Comparison of ENCODE assay signal across 11 cellular contexts in genomic region chr10:24887855-24888231, GRCh38.
DNase-seq lines count a peak whose midpoint lies in the region; ATAC-seq and TF ChIP-seq lines count a peak whose summit lies in the region.
"Had no signal": no experiment of that assay in that cellular context is flagged by ENCODE, and none has a peak within 500 bp of the region (broad histone marks: within the 10 kb centered on the region; RNA-seq: fewer than 3 reads in every experiment).

No MANE protein-coding gene starts in this region.

- TF ChIP-seq CTCF in GM20000 (IDR thresholded peaks at IDR 0.05; ENCODE audit: extremely low read depth, missing control alignments) (no peak), breast epithelium (IDR thresholded peaks at IDR 0.05) (no peak)

- no peaks in the 10 kb centered on the region for H3K9me3 ChIP-seq in breast epithelium
- H3K9me3 ChIP-seq: ovary had no signal

- intact Hi-C loops in breast epithelium (cut with DNase I; ENCODE audit: low total_unique reads) = no loop called here

- peaks cover 4 to 17% (median 16%) of the 10 kb centered on the region in 3 donors for H3K36me3 Mint-ChIP-seq in immature natural killer cell

- H3K4me3 ChIP-seq in breast epithelium = no peak overlapping the region
- H3K4me3 ChIP-seq: ovary had no signal

- ATAC-seq in GM18907 (IDR thresholded peaks at IDR 0.05; ENCODE audit: unreplicated experiment) (peak; percentile 29), GM21576 (IDR thresholded peaks at IDR 0.05; ENCODE audit: unreplicated experiment) (peak; percentile 3), HG03432 (IDR thresholded peaks at IDR 0.05; ENCODE audit: unreplicated experiment) (peak; percentile 21)

- peaks cover 60 to 88% of the 10 kb centered on the region in 2 donors for H3K4me1 Mint-ChIP-seq in immature natural killer cell

- peak overlapping the region; percentile 79 to 86 (median 83) for H3K4me3 Mint-ChIP-seq in immature natural killer cell

- H3K36me3 ChIP-seq in breast epithelium = no peaks in the 10 kb centered on the region
- H3K36me3 ChIP-seq: ovary had no signal

- peak overlapping the region; percentile 85 to 97 (median 90) for H3K27ac Mint-ChIP-seq in immature natural killer cell

- TF ChIP-seq POLR2A in breast epithelium (IDR thresholded peaks at IDR 0.05) = no peak

- DNase-seq in immature natural killer cell (no peak), DMS 273 treated with DMSO at 0.1 percent for 48 hours (lab: John Stamatoyannopoulos, UW) (no peak), GM20000 (ENCODE audit: low spot score) (no peak), breast epithelium (ENCODE audit: low spot score in 2 of 2) (no peak), nucleus accumbens (lab: John Stamatoyannopoulos, UW) (no peak)
- DNase-seq: amniotic stem cell, EL, ovary had no signal

- no peaks in the 10 kb centered on the region for H3K27me3 ChIP-seq in breast epithelium
- H3K27me3 ChIP-seq: ovary had no signal

- no peak overlapping the region for H3K27ac ChIP-seq in breast epithelium
- H3K27ac ChIP-seq: ovary had no signal

- H3K9me3 Mint-ChIP-seq in immature natural killer cell = no peaks in the 10 kb centered on the region

- H3K4me1 ChIP-seq in breast epithelium = no peaks in the 10 kb centered on the region

- H3K27me3 Mint-ChIP-seq in immature natural killer cell (ENCODE audit: low read depth in 3 of 3) = peaks cover 6 to 7% (median 6%) of the 10 kb centered on the region in 3 donors
